ENCODE assay signal across 25 cellular contexts in the genomic region with DNA sequence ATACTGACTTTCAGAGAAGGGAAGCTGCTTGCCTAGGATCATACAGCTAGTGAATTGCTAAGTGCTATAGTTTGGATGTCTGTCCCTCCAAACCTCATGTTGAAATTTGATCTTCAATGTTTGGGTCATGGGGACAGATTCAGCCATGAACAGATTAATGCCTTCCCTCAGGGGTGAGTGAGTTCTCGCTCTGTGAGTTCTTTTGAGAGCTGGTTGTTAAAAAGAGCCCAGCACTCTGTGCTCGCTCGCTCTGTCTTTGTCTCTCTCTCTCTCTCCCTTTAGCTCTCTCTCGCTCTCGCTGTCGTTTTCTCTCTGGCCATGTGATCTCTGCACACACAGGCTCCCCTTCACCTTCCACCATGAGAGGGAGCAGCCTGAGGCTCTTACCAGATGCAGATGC. TPM values are rescaled to one million over a fixed set of nuclear protein-coding genes. Genes with fewer than 3 reads are reported as not detected.
A peak's percentile ranks its signal among the peaks of the same experiment; 100 is the strongest.
DNase-seq lines count a peak whose midpoint lies in the region; ATAC-seq, FAIRE-seq and TF ChIP-seq lines count a peak whose summit lies in the region.
"Had no signal": no experiment of that assay in that cellular context is flagged by ENCODE, and none has a peak within 500 bp of the region (broad histone marks: within the 10 kb centered on the region; RNA-seq: fewer than 3 reads in every experiment).

No MANE protein-coding gene starts in this region.

- H3K79me2 ChIP-seq in parathyroid adenoma, result no peaks in the 10 kb centered on the region

- whole genome bisulfite sequencing in pancreas, 2 donors, result 69 to 73% methylated on average over 6 of the region's 6 CpGs

- H3K9me3 ChIP-seq in parathyroid adenoma (ENCODE audit: control insufficient read depth, low read length) (no peaks in the 10 kb centered on the region), pancreas (no peaks in the 10 kb centered on the region)
- H3K9me3 ChIP-seq: MG63, SJCRH30 had no signal

- H3K27me3 ChIP-seq in parathyroid adenoma (ENCODE audit: control insufficient read depth, insufficient read depth, low read length) (no peaks in the 10 kb centered on the region), pancreas (no peaks in the 10 kb centered on the region)

- no peak for ATAC-seq in pancreas
- ATAC-seq: GM12878, HepG2, K562 had no signal

- peak overlapping the region; percentile 34 for H2AFZ ChIP-seq in parathyroid adenoma

- no peak for FAIRE-seq in pancreas (lab: Jason Lieb, UNC)
- FAIRE-seq: A204.1, D721Med, GM12878, HepG2, K562 had no signal

- H3K9ac ChIP-seq in parathyroid adenoma, result no peak overlapping the region

- H3K4me3 ChIP-seq in parathyroid adenoma (ENCODE audit: low read depth, low read length) (no peak overlapping the region), pancreas (no peak overlapping the region)
- H3K4me3 ChIP-seq: GM12878, K562, MG63, SJCRH30 had no signal

- H3K36me3 ChIP-seq in parathyroid adenoma (ENCODE audit: control insufficient read depth, insufficient read depth, low read length), result no peaks in the 10 kb centered on the region
- H3K36me3 ChIP-seq in pancreas, result no peaks in the 10 kb centered on the region
- H3K36me3 ChIP-seq: MG63, SJCRH30 had no signal

- H3K4me1 ChIP-seq in parathyroid adenoma (no peaks in the 10 kb centered on the region), pancreas (no peaks in the 10 kb centered on the region)

- no peak for TF ChIP-seq CTCF in parathyroid adenoma (IDR thresholded peaks at IDR 0.05)
- no peak for TF ChIP-seq CTCF in pancreas (IDR thresholded peaks at IDR 0.05)

- intact Hi-C loops in pancreas (cut with DNase I), result no loop called here

- no peak overlapping the region for H3K4me2 ChIP-seq in parathyroid adenoma (ENCODE audit: low read length)

- DNase-seq in NCI-H510A treated with DMSO at 0.1 percent for 48 hours (lab: John Stamatoyannopoulos, UW) (peak; percentile 14), NCI-H510A (lab: John Stamatoyannopoulos, UW) (no peak), NCI-H1436 treated with DMSO at 0.1 percent for 48 hours (lab: John Stamatoyannopoulos, UW) (peak; percentile 68), left kidney (ENCODE audit: low read depth, low spot score) (peak; percentile 74), DMS79 (lab: John Stamatoyannopoulos, UW) (no peak), dermis blood vessel endothelial cell (no peak), pancreas (no peak)
- DNase-seq: DMS79 treated with DMSO at 0.1 percent for 48 hours; GOT3; HCEC 1CT; MG63; NCI-H2029 treated with DMSO at 0.1 percent for 48 hours; NCI-H446; NCI-H69; NK-92 treated with Interleukin-12 subunit alpha and Interleukin-12 subunit beta, amount 100 ng/mL, for 24 hours had no signal

- H3K27ac ChIP-seq in parathyroid adenoma (no peak overlapping the region), pancreas (no peak overlapping the region)
- H3K27ac ChIP-seq: HL-60, SJCRH30 had no signal

RNA-seq across cellular contexts. Expression of a gene that starts 14.9 kb away (rescaled TPM):
- total RNA-seq in dermis blood vessel endothelial cell (not detected in 2 replicates), pancreas (not detected)
- not detected for polyA plus RNA-seq in pancreas
- total RNA-seq: GM12878, HepG2, HT-29, K562, LHCN-M2, SJCRH30 had no signal
- polyA plus RNA-seq: GM12878, HepG2, K562 had no signal

Comparison
In these comparisons a context has a peak if more than half of its experiments do, and no peak if none do; other contexts are left out.
1. DNase-seq: peak in NCI-H510A treated with DMSO at 0.1 percent for 48 hours (single experiment), NCI-H1436 treated with DMSO at 0.1 percent for 48 hours (single experiment) and left kidney (single experiment); none in NCI-H510A (single experiment), DMS79 (single experiment), dermis blood vessel endothelial cell (single experiment) and pancreas (0 of 6).